In genomic region chr16:21823258-21823657, GRCh38 we compare ENCODE assay signal across 1 cellular context.
TF ChIP-seq lines count a peak whose summit lies in the region.
"Not testable (repeated sequence)": the region's sequence is repeated elsewhere in the genome, so short reads cannot be mapped to it uniquely, and the experiment has no call there.

No MANE protein-coding gene starts in this region.

- not testable (repeated sequence) for H3K27ac ChIP-seq in HEK293 (ENCODE audit: extremely low read depth, low read depth, low read length)

- not testable (repeated sequence) for H3K4me3 ChIP-seq in HEK293 (ENCODE audit: low read depth, low read length)

- POLR2A ChIA-PET in HEK293 (lab: Yijun Ruan, JAX) = not testable (repeated sequence)

- not testable (repeated sequence) for H3K9me3 ChIP-seq in HEK293 (ENCODE audit: control insufficient read depth, insufficient read depth, low read depth, low read length)

- H3K36me3 ChIP-seq in HEK293 (ENCODE audit: control insufficient read depth in 2 of 2, insufficient read depth in 1 of 2, low read length in 2 of 2) = not testable (repeated sequence)

- CTCF ChIA-PET in HEK293 (lab: Yijun Ruan, JAX) = not testable (repeated sequence)

- not testable (repeated sequence) for H3K4me1 ChIP-seq in HEK293 (ENCODE audit: control insufficient read depth, insufficient read depth, low read length)

- TF ChIP-seq CTCF in HEK293 (tag by site-specific recombination; IDR thresholded peaks at IDR 0.05) = not testable (repeated sequence)

TF ChIP-seq in HEK293, 187 proteins besides CTCF, POLR2A, EP300 and RAD21:
- TF ChIP-seq ZNF580 (tag by site-specific recombination; IDR thresholded peaks at IDR 0.05) (peak; percentile 43; the same call in 1 of the 2 replicates), ZNF146 (tag by site-specific recombination; IDR thresholded peaks at IDR 0.05) (peak; percentile 95)
